Comparison of ENCODE assay signal across 1 cellular context in genomic region chr6:31619805-31620585, GRCh38.
TF ChIP-seq lines count a peak whose summit lies in the region.

No MANE protein-coding gene starts in this region.

TF ChIP-seq in K562, 482 proteins besides CTCF, POLR2A, EP300 and RAD21 (continued from another document and continues in another):
- TF ChIP-seq PATZ1 (CRISPR knock-in tag; IDR thresholded peaks at IDR 0.05; ENCODE audit: borderline replicate concordance) (no peak), CHD4 (IDR thresholded peaks at IDR 0.05; ENCODE audit: insufficient read depth, insufficient replicate concordance, low read depth, low read length, poor library complexity, severe bottlenecking) (no peak), ZNF766 (CRISPR knock-in tag; conservative IDR thresholded peaks at IDR 0.05) (no peak), ZNF561 (CRISPR knock-in tag; conservative IDR thresholded peaks at IDR 0.05) (no peak), ARNT (IDR thresholded peaks at IDR 0.05) (peak in 1 of 2 experiments; percentile 58; a peak in 1 of 4 replicates), RBM34 (IDR thresholded peaks at IDR 0.05; ENCODE audit: borderline replicate concordance, insufficient read depth, low read length) (no peak), BACH1 (tag; IDR thresholded peaks at IDR 0.05) (no peak), RBBP5 (IDR thresholded peaks at IDR 0.05; ENCODE audit: borderline replicate concordance, insufficient read depth, low read length, poor library complexity, severe bottlenecking) (no peak), CAMTA2 (CRISPR knock-in tag; conservative IDR thresholded peaks at IDR 0.05) (0 out of 2 replicates have a peak, but pooled peaks have one; percentile 25), ATF2 (CRISPR knock-in tag; IDR thresholded peaks at IDR 0.05) (peak; percentile 67; the same call in 1 of the 2 replicates), AFF1 (IDR thresholded peaks at IDR 0.05; ENCODE audit: low read depth in 1 of 2, partially characterized antibody in 2 of 2) (peak in 1 of 2 experiments; percentile 87), FOXM1 (IDR thresholded peaks at IDR 0.05; ENCODE audit: low read depth) (peak; percentile 92), FOXM1 (CRISPR knock-in tag; IDR thresholded peaks at IDR 0.05; ENCODE audit: low read depth) (peak; percentile 33; the same call in 1 of the 2 replicates), HOXB6 (CRISPR knock-in tag; IDR thresholded peaks at IDR 0.05; ENCODE audit: borderline replicate concordance) (peak; percentile 63; the same call in 1 of the 2 replicates), MTA2 (IDR thresholded peaks at IDR 0.05; ENCODE audit: low read depth) (no peak), MYC (IDR thresholded peaks at IDR 0.05; ENCODE audit: low read depth, low read length) (peak; percentile 55; the same call in 1 of the 2 replicates), MYC (CRISPR knock-in tag; IDR thresholded peaks at IDR 0.05; ENCODE audit: borderline replicate concordance, low read depth) (peak; percentile 90), U2AF1 (optimal IDR thresholded peaks at IDR 0.05; ENCODE audit: low read depth, low read length) (no peak), TOE1 (IDR thresholded peaks at IDR 0.05; ENCODE audit: borderline replicate concordance) (peak; percentile 70), TOE1 (CRISPR knock-in tag; IDR thresholded peaks at IDR 0.05; ENCODE audit: borderline replicate concordance, low read depth) (no peak), HMGN3 (IDR thresholded peaks at IDR 0.05; ENCODE audit: borderline replicate concordance, extremely low read depth, insufficient read length, low read depth, low read length) (peak; percentile 88), HEY1 (CRISPR knock-in tag; IDR thresholded peaks at IDR 0.05; ENCODE audit: borderline replicate concordance) (no peak), NCOA6 (IDR thresholded peaks at IDR 0.05) (no peak; the same call in 1 of the 2 replicates), ZC3H11A (IDR thresholded peaks at IDR 0.05; ENCODE audit: low read depth, low read length) (no peak), PBX2 (CRISPR knock-in tag; IDR thresholded peaks at IDR 0.05; ENCODE audit: low read depth) (no peak), PBX2 (tag; conservative IDR thresholded peaks at IDR 0.05; ENCODE audit: low read depth) (no peak), L3MBTL2 (IDR thresholded peaks at IDR 0.05) (peak; percentile 99), HNRNPH1 (optimal IDR thresholded peaks at IDR 0.05; ENCODE audit: low read depth, low read length) (no peak), ZNF655 (CRISPR knock-in tag; IDR thresholded peaks at IDR 0.05) (no peak), KHSRP (IDR thresholded peaks at IDR 0.05) (peak; percentile 71), FOSL1 (tag; conservative IDR thresholded peaks at IDR 0.05) (peak; percentile 72), IRF9 (tag; IDR thresholded peaks at IDR 0.05) (no peak), PML (IDR thresholded peaks at IDR 0.05; ENCODE audit: low read length) (peak; percentile 92), KLF13 (tag; IDR thresholded peaks at IDR 0.05; ENCODE audit: borderline replicate concordance, low read depth) (peak; percentile 87), ZNF146 (CRISPR knock-in tag; IDR thresholded peaks at IDR 0.05; ENCODE audit: unreplicated experiment) (no peak), BRCA1 (IDR thresholded peaks at IDR 0.05) (no peak), BRCA1 (CRISPR knock-in tag; IDR thresholded peaks at IDR 0.05) (no peak), ILF3 (IDR thresholded peaks at IDR 0.05; ENCODE audit: borderline replicate concordance) (no peak), CHD1 (IDR thresholded peaks at IDR 0.05; ENCODE audit: low read length) (peak; percentile 83), TARDBP (IDR thresholded peaks at IDR 0.05) (peak; percentile 79; the same call in 1 of the 2 replicates), ZSCAN32 (CRISPR knock-in tag; IDR thresholded peaks at IDR 0.05) (peak; percentile 91), EWSR1 (IDR thresholded peaks at IDR 0.05; ENCODE audit: borderline replicate concordance, low read depth, partially characterized antibody) (no peak), KAT7 (CRISPR knock-in tag; IDR thresholded peaks at IDR 0.05; ENCODE audit: borderline replicate concordance) (no peak), RERE (CRISPR knock-in tag; IDR thresholded peaks at IDR 0.05; ENCODE audit: borderline replicate concordance) (no peak), NR2F6 (CRISPR knock-in tag; IDR thresholded peaks at IDR 0.05) (peak; percentile 91), ZNF551 (CRISPR knock-in tag; IDR thresholded peaks at IDR 0.05) (no peak), FOXJ3 (CRISPR knock-in tag; IDR thresholded peaks at IDR 0.05) (no peak), ZNF140 (CRISPR knock-in tag; IDR thresholded peaks at IDR 0.05) (no peak), ZBTB7A (IDR thresholded peaks at IDR 0.05; ENCODE audit: borderline replicate concordance, control insufficient read depth, low read depth, low read length) (no peak), PCBP1 (IDR thresholded peaks at IDR 0.05; ENCODE audit: low read depth, low read length, poor library complexity, severe bottlenecking) (no peak), POLR3A (IDR thresholded peaks at IDR 0.05; ENCODE audit: borderline replicate concordance, extremely low read depth, insufficient read depth, insufficient read length) (no peak), FOXA1 (IDR thresholded peaks at IDR 0.05; ENCODE audit: borderline replicate concordance) (no peak), KAT8 (IDR thresholded peaks at IDR 0.05; ENCODE audit: low read depth) (no peak)
